Comparison of ENCODE assay signal across 8 cellular contexts in the genomic region with DNA sequence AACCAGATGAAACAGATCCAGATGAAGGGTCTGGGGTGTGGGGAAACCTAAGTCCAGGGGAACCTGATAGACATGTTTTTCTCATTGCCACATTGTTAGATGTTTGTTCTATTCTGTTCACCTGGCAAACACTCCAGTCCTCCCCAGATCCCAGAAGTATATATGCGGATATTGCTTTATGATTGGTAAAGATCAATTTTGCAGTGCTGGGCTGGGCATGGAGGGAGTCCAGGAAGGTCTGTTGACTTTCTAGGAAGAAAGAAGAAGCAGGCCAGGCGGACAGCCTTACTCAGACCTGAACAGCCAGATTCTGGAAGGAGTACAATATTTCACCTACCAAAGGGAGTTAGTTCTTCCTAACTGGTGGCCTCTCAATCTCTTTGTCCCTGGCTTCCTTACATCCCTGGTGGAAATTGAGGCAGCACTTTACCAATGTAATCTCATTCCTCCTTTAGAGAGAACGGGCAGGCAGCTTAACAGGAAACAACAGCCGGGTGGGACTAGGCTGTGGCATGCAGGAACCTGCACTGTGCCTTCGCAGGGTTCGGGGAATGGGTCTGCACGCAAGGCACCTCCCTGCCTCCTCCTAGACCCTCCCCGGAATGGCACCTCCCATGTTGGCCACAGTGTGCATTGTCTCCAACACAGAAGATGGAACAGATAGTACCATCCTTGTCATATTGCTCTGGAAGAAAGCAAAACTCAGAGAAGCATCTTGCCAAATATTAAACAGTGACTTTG. TPM values are rescaled to one million over a fixed set of nuclear protein-coding genes. Genes with fewer than 3 reads are reported as not detected.
DNase-seq lines count a peak whose midpoint lies in the region; ATAC-seq and TF ChIP-seq lines count a peak whose summit lies in the region.

No MANE protein-coding gene starts in this region.

- peak overlapping the region; percentile 95 for H3K4me3 Mint-ChIP-seq in activated T-helper 17 cell treated with anti-CD3 and anti-CD28 coated beads, Interleukin-2, amount 50 U/mL, for 72 hours

- H3K4me1 ChIP-seq in right lobe of liver = no peaks in the 10 kb centered on the region

- peaks cover 60% of the 10 kb centered on the region for H3K36me3 Mint-ChIP-seq in activated T-helper 17 cell treated with anti-CD3 and anti-CD28 coated beads, Interleukin-2, amount 50 U/mL, for 72 hours (ENCODE audit: low read depth)

- H3K36me3 ChIP-seq in right lobe of liver = no peaks in the 10 kb centered on the region

- peak overlapping the region; percentile 94 for H3K27ac Mint-ChIP-seq in activated T-helper 17 cell treated with anti-CD3 and anti-CD28 coated beads, Interleukin-2, amount 50 U/mL, for 72 hours

- H3K27ac ChIP-seq in right lobe of liver (peak overlapping the region; percentile 0 to 62 (median 13)), temporal lobe (ENCODE audit: low read depth, low read length) (peak overlapping the region; percentile 37)

- peak; percentile 21 for TF ChIP-seq POLR2A in right lobe of liver (IDR thresholded peaks at IDR 0.05)

- no peaks in the 10 kb centered on the region for H3K27me3 Mint-ChIP-seq in activated T-helper 17 cell treated with anti-CD3 and anti-CD28 coated beads, Interleukin-2, amount 50 U/mL, for 72 hours

- intact Hi-C loops in right lobe of liver (cut with DNase I) = no loop called here

- 56% methylated on average over 3 of the region's 8 CpGs for WGBS in right lobe of liver (ENCODE audit: insufficient coverage, low coverage, low lambda C conversion rate, missing lambda C conversion rate)

- peak; percentile 48 for ATAC-seq in HG03432 (IDR thresholded peaks at IDR 0.05; ENCODE audit: unreplicated experiment)
- peak; percentile 70 for ATAC-seq in activated T-helper 17 cell treated with anti-CD3 and anti-CD28 coated beads, Interleukin-2, amount 50 U/mL, for 72 hours (replicated peaks)
- peak; percentile 61 to 75 (median 69) for ATAC-seq in right lobe of liver
- no peak for ATAC-seq in GM21360 (IDR thresholded peaks at IDR 0.05; ENCODE audit: unreplicated experiment)
- no peak for ATAC-seq in GM19351 (IDR thresholded peaks at IDR 0.05; ENCODE audit: unreplicated experiment)
- ATAC-seq in HG02973 (IDR thresholded peaks at IDR 0.05; ENCODE audit: unreplicated experiment) = no peak

- H3K9me3 ChIP-seq in right lobe of liver = no peaks in the 10 kb centered on the region

- no peak for DNase-seq in right lobe of liver
- no peak for DNase-seq in GM19240 (ENCODE audit: insufficient read length, low spot score)

- peaks cover 9% of the 10 kb centered on the region for H3K9me3 Mint-ChIP-seq in activated T-helper 17 cell treated with anti-CD3 and anti-CD28 coated beads, Interleukin-2, amount 50 U/mL, for 72 hours

- no peaks in the 10 kb centered on the region for H3K27me3 ChIP-seq in right lobe of liver

- TF ChIP-seq CTCF in right lobe of liver (IDR thresholded peaks at IDR 0.05) = no peak

- peaks cover 46% of the 10 kb centered on the region for H3K4me1 Mint-ChIP-seq in activated T-helper 17 cell treated with anti-CD3 and anti-CD28 coated beads, Interleukin-2, amount 50 U/mL, for 72 hours

- peak overlapping the region; percentile 19 to 51 (median 34) for H3K4me3 ChIP-seq in right lobe of liver

RNA-seq across cellular contexts. Expression of gene GIMAP6, which starts 0.9 kb away (rescaled TPM):
- 10 to 100 TPM; 42.3 to 57.3 TPM for total RNA-seq in activated T-helper 17 cell treated with anti-CD3 and anti-CD28 coated beads, Interleukin-2, amount 50 U/mL, for 72 hours
- 10 to 100 TPM in 1 of 6 experiments, 1 to 10 TPM in 5; 4.7 to 10.2 (median 8.4) TPM for total RNA-seq in right lobe of liver
- total RNA-seq in temporal lobe = 2.7 TPM

RNA-seq across cellular contexts. Expression of gene GIMAP2, which starts 54.3 kb away (rescaled TPM):
- total RNA-seq in activated T-helper 17 cell treated with anti-CD3 and anti-CD28 coated beads, Interleukin-2, amount 50 U/mL, for 72 hours = 10 to 100 TPM; 29.1 to 44.9 TPM
- total RNA-seq in right lobe of liver = 1 to 10 TPM; 4.8 to 7.4 (median 5.7) TPM
- total RNA-seq in temporal lobe = 1.5 TPM

Comparison
In these comparisons a context has a peak if more than half of its experiments do, and no peak if none do; other contexts are left out.
1. ATAC-seq: peak in HG03432 (single experiment), activated T-helper 17 cell treated with anti-CD3 and anti-CD28 coated beads, Interleukin-2, amount 50 U/mL, for 72 hours (single experiment) and right lobe of liver (4 of 4); none in GM21360 (single experiment), GM19351 (single experiment) and HG02973 (single experiment).